ENCODE assay signal across 1 cellular context in genomic region chr4:183610033-183610432, GRCh38.
TF ChIP-seq lines count a peak whose summit lies in the region.

No MANE protein-coding gene starts in this region.

TF ChIP-seq in GM12878, 131 proteins besides CTCF, POLR2A, EP300 and RAD21:
- no peak for TF ChIP-seq BMI1 (IDR thresholded peaks at IDR 0.05; ENCODE audit: borderline replicate concordance)
- TF ChIP-seq USF1 (IDR thresholded peaks at IDR 0.05; ENCODE audit: borderline replicate concordance, extremely low read length, insufficient read depth, low read depth, low read length) = peak; percentile 41
- peak; percentile 20; the same call in 1 of the 2 replicates for TF ChIP-seq RAD51 (IDR thresholded peaks at IDR 0.05)
- TF ChIP-seq TBL1XR1 (IDR thresholded peaks at IDR 0.05; ENCODE audit: low read depth, low read length) = no peak
- no peak for TF ChIP-seq RUNX3 (IDR thresholded peaks at IDR 0.05; ENCODE audit: low read length)
- TF ChIP-seq PKNOX1 (IDR thresholded peaks at IDR 0.05) = peak; percentile 62
